In genomic region chr10:77547651-77548050, GRCh38 we compare ENCODE assay signal across 16 cellular contexts.
DNase-seq lines count a peak whose midpoint lies in the region; ATAC-seq and TF ChIP-seq lines count a peak whose summit lies in the region.
"Had no signal": no experiment of that assay in that cellular context is flagged by ENCODE, and none has a peak within 500 bp of the region (broad histone marks: within the 10 kb centered on the region; RNA-seq: fewer than 3 reads in every experiment).

No MANE protein-coding gene starts in this region.

- H3K4me1 ChIP-seq in gastroesophageal sphincter (peaks cover 0 to 57% (median 0%) of the 10 kb centered on the region in 3 donors), skeletal muscle tissue (ENCODE audit: control insufficient read depth in 3 of 3, insufficient read depth in 3 of 3, low read length in 3 of 3) (peaks cover 27 to 60% (median 27%) of the 10 kb centered on the region in 3 donors), GM23248 (ENCODE audit: insufficient read depth) (no peaks in the 10 kb centered on the region; the same call in 1 of the 2 replicates)
- H3K4me1 ChIP-seq: Caco-2 had no signal

- H3K27me3 Mint-ChIP-seq in glutamatergic neuron (ENCODE audit: unreplicated experiment), result no peaks in the 10 kb centered on the region

- TF ChIP-seq CTCF in 22Rv1 (IDR thresholded peaks at IDR 0.05), result no peak
- no peak for TF ChIP-seq CTCF in gastroesophageal sphincter (IDR thresholded peaks at IDR 0.05)
- TF ChIP-seq CTCF in glutamatergic neuron (IDR thresholded peaks at IDR 0.05; ENCODE audit: partially characterized antibody, unreplicated experiment), result no peak

- TF ChIP-seq POLR2A in gastroesophageal sphincter (IDR thresholded peaks at IDR 0.05), result no peak

- no peaks in the 10 kb centered on the region for H3K9me2 ChIP-seq in GM23248 (ENCODE audit: insufficient read depth)

- WGBS in gastroesophageal sphincter (ENCODE audit: low coverage in 1 of 2), 2 donors, result 40 to 67% methylated on average over 1 of the region's 1 CpG
- 100% methylated on average over 1 of the region's 1 CpG for WGBS in GM23248 (ENCODE audit: low coverage in 1 of 2, low lambda C conversion rate in 2 of 2, missing lambda C conversion rate in 2 of 2), 2 experiments

- TF ChIP-seq EP300 in gastroesophageal sphincter (IDR thresholded peaks at IDR 0.05), result no peak

- in situ Hi-C loops in GM23248 (cut with MboI), result no loop called here

- no peaks in the 10 kb centered on the region for H3K27me3 ChIP-seq in gastroesophageal sphincter
- H3K27me3 ChIP-seq in skeletal muscle tissue (ENCODE audit: control insufficient read depth in 3 of 3, insufficient read depth in 3 of 3, low read length in 3 of 3), result no peaks in the 10 kb centered on the region
- H3K27me3 ChIP-seq in GM23248 (replicated peaks; ENCODE audit: insufficient read depth), result no peaks in the 10 kb centered on the region
- H3K27me3 ChIP-seq: BE2C had no signal

- no peaks in the 10 kb centered on the region for H3K4me1 Mint-ChIP-seq in glutamatergic neuron (ENCODE audit: low read depth, unreplicated experiment)

- H3K4me2 ChIP-seq in GM23248 (ENCODE audit: unreplicated experiment), result no peak overlapping the region

- no peaks in the 10 kb centered on the region for H3K9me3 ChIP-seq in gastroesophageal sphincter
- H3K9me3 ChIP-seq in skeletal muscle tissue (ENCODE audit: control insufficient read depth in 3 of 3, low read length in 3 of 3), result no peaks in the 10 kb centered on the region
- H3K9me3 ChIP-seq in GM23248 (ENCODE audit: low read depth), result no peaks in the 10 kb centered on the region
- H3K9me3 ChIP-seq: BE2C had no signal

- DNase-seq in RPMI7951 (ENCODE audit: low read depth) (peak; percentile 75), DMS53 (lab: John Stamatoyannopoulos, UW) (no peak), NCI-H1048 (lab: John Stamatoyannopoulos, UW) (no peak), GM23248 (no peak), glutamatergic neuron (no peak)
- DNase-seq: ACHN; BE2C; Caco-2; CD4-positive, CD25-positive, alpha-beta regulatory T cell; DMS79; GDM1; H9 had no signal

- peak overlapping the region; percentile 38; the same call in 1 of the 2 replicates for H3K27ac ChIP-seq in 22Rv1
- H3K27ac ChIP-seq in gastroesophageal sphincter, result peak overlapping the region in 3 of 4 donors; percentile 5 to 47 (median 46)
- peak overlapping the region; percentile 46 for H3K27ac ChIP-seq in skeletal muscle tissue (ENCODE audit: low read depth, low read length)
- no peak overlapping the region for H3K27ac ChIP-seq in GM23248

- no peak overlapping the region for H3K27ac Mint-ChIP-seq in glutamatergic neuron (ENCODE audit: unreplicated experiment)
- H3K27ac Mint-ChIP-seq: CD4-positive, CD25-positive, alpha-beta regulatory T cell; IgD-negative memory B cell had no signal

- no peaks in the 10 kb centered on the region for H3K36me3 Mint-ChIP-seq in glutamatergic neuron (ENCODE audit: unreplicated experiment)
- H3K36me3 Mint-ChIP-seq: CD4-positive, CD25-positive, alpha-beta regulatory T cell had no signal

- no peaks in the 10 kb centered on the region for H3K36me3 ChIP-seq in gastroesophageal sphincter
- no peaks in the 10 kb centered on the region for H3K36me3 ChIP-seq in skeletal muscle tissue (ENCODE audit: control insufficient read depth in 3 of 3, insufficient read depth in 3 of 3, low read length in 3 of 3)
- H3K36me3 ChIP-seq in GM23248 (ENCODE audit: low read depth), result no peaks in the 10 kb centered on the region
- H3K36me3 ChIP-seq: BE2C had no signal

- no peaks in the 10 kb centered on the region for H3F3A ChIP-seq in GM23248 (ENCODE audit: insufficient read depth)

- ATAC-seq in gastroesophageal sphincter, result no peak

- H3K4me3 ChIP-seq in gastroesophageal sphincter (no peak overlapping the region), skeletal muscle tissue (ENCODE audit: low read length in 3 of 3) (no peak overlapping the region), GM23248 (no peak overlapping the region)

- peaks cover 4% of the 10 kb centered on the region for H3K9me3 Mint-ChIP-seq in glutamatergic neuron (ENCODE audit: unreplicated experiment)
- H3K9me3 Mint-ChIP-seq: H9 had no signal

- no peak overlapping the region for H3K4me3 Mint-ChIP-seq in glutamatergic neuron (ENCODE audit: unreplicated experiment)
- H3K4me3 Mint-ChIP-seq: CD4-positive, CD25-positive, alpha-beta regulatory T cell; H9; IgD-negative memory B cell had no signal

- no peaks in the 10 kb centered on the region; the same call in 1 of the 2 replicates for H4K20me1 ChIP-seq in GM23248 (ENCODE audit: insufficient read depth)

- H3K79me2 ChIP-seq in GM23248 (ENCODE audit: insufficient read depth), result no peaks in the 10 kb centered on the region

- H2AFZ ChIP-seq in GM23248, result no peak overlapping the region

- no peak overlapping the region for H3K9ac ChIP-seq in skeletal muscle tissue (ENCODE audit: low read depth in 1 of 3, low read length in 3 of 3)
- H3K9ac ChIP-seq in GM23248, result no peak overlapping the region
